Comparison of ENCODE assay signal across 12 cellular contexts in the genomic region with DNA sequence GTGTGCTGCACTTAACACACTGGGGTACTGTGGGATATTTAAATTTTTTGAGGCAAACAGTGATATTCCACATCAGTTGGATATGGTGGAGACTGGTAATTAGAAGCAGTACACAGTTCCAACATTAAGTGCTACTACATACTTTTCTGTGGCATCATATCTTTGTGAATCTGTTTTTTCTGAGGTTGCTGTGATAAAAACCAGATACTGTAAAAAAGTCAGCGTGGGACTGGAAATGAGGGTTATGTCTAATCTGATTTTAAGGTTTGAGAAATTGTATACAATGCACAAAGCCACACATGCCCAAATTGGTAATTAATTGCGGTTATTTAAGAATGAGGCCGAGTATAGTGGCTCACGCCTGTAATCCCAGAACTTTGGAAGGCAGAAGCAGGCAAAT.
"Had no signal": no experiment of that assay in that cellular context is flagged by ENCODE, and none has a peak within 500 bp of the region (broad histone marks: within the 10 kb centered on the region; RNA-seq: fewer than 3 reads in every experiment).

No MANE protein-coding gene starts in this region.

- H3K9me3 ChIP-seq: heart right ventricle, lower lobe of right lung, ovary, psoas muscle, thyroid gland, vagina had no signal

- H3K36me3 ChIP-seq: lower lobe of right lung, ovary, thyroid gland, vagina had no signal

- DNase-seq: islet precursor cell, left ventricle myocardium superior, lower lobe of right lung, natural killer cell, psoas muscle had no signal

- H3K4me3 ChIP-seq: heart right ventricle, lower lobe of right lung, ovary, psoas muscle, skin epidermis, thyroid gland, vagina had no signal

- H3K4me1 ChIP-seq: foreskin keratinocyte, thyroid gland had no signal

- H3K27ac ChIP-seq: foreskin keratinocyte, heart right ventricle, lower lobe of right lung, ovary, psoas muscle, skin epidermis, thyroid gland, vagina had no signal

- H3K27me3 ChIP-seq: dorsolateral prefrontal cortex, foreskin keratinocyte, heart right ventricle, ovary, thyroid gland, vagina had no signal
